2 cellular contexts compared by ENCODE assay signal in the genomic region with DNA sequence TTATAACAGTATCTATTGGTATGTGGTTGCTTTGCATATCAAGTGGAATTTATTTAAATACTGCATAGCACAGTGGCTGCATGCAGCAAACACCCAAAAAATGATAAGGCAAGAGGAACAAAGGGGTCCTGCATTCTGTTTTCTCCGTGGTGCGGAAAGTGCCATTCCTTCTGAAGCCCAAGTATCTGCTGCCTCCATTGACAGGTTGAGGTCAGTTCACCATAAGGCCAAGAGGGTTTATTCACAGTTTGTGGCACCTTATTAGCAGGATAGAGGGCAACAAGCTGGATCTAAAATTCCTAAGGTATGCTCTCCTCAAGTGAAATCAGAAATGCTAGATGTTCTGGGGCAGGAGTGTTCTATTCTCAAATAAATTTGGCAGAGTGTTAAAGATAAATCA.
TF ChIP-seq lines count a peak whose summit lies in the region.

No MANE protein-coding gene starts in this region.

TF ChIP-seq in GM23338, 12 proteins besides CTCF, POLR2A, EP300 and RAD21 (continues in another document):
- TF ChIP-seq JUNB (IDR thresholded peaks at IDR 0.05; ENCODE audit: unreplicated experiment): no peak
- no peak for TF ChIP-seq ZNF114 (CRISPR knock-in tag; IDR thresholded peaks at IDR 0.05)
- TF ChIP-seq EZH2phosphoT487 (IDR thresholded peaks at IDR 0.05; ENCODE audit: unreplicated experiment): no peak
- TF ChIP-seq CREB1 (CRISPR knock-in tag; IDR thresholded peaks at IDR 0.05; ENCODE audit: low read depth): no peak
- no peak for TF ChIP-seq ZNF462 (CRISPR knock-in tag; IDR thresholded peaks at IDR 0.05)
- no peak for TF ChIP-seq ETS1 (IDR thresholded peaks at IDR 0.05)
- TF ChIP-seq REST (IDR thresholded peaks at IDR 0.05; ENCODE audit: unreplicated experiment): no peak
- TF ChIP-seq NANOG (IDR thresholded peaks at IDR 0.05; ENCODE audit: borderline replicate concordance): no peak
- no peak for TF ChIP-seq ZNF331 (CRISPR knock-in tag; IDR thresholded peaks at IDR 0.05; ENCODE audit: low read depth)
- no peak for TF ChIP-seq POLR2AphosphoS5 (IDR thresholded peaks at IDR 0.05; ENCODE audit: low read depth)

TF ChIP-seq in H1, 55 proteins besides CTCF, POLR2A, EP300 and RAD21:
- TF ChIP-seq POLR2AphosphoS5 (IDR thresholded peaks at IDR 0.05; ENCODE audit: low read depth, low read length) (no peak), SIN3A (conservative IDR thresholded peaks at IDR 0.05 in 1 of 2, IDR thresholded peaks at IDR 0.05 in 1 of 2; ENCODE audit: low read depth in 1 of 2, low read length in 2 of 2) (no peak), GTF2F1 (IDR thresholded peaks at IDR 0.05; ENCODE audit: borderline replicate concordance, low read depth, low read length) (no peak), HDAC6 (IDR thresholded peaks at IDR 0.05; ENCODE audit: low read depth, low read length) (no peak), CHD7 (IDR thresholded peaks at IDR 0.05; ENCODE audit: insufficient replicate concordance, low read length) (no peak)
TF ChIP-seq in H1: peak in this region for 0.
